In the genomic region with DNA sequence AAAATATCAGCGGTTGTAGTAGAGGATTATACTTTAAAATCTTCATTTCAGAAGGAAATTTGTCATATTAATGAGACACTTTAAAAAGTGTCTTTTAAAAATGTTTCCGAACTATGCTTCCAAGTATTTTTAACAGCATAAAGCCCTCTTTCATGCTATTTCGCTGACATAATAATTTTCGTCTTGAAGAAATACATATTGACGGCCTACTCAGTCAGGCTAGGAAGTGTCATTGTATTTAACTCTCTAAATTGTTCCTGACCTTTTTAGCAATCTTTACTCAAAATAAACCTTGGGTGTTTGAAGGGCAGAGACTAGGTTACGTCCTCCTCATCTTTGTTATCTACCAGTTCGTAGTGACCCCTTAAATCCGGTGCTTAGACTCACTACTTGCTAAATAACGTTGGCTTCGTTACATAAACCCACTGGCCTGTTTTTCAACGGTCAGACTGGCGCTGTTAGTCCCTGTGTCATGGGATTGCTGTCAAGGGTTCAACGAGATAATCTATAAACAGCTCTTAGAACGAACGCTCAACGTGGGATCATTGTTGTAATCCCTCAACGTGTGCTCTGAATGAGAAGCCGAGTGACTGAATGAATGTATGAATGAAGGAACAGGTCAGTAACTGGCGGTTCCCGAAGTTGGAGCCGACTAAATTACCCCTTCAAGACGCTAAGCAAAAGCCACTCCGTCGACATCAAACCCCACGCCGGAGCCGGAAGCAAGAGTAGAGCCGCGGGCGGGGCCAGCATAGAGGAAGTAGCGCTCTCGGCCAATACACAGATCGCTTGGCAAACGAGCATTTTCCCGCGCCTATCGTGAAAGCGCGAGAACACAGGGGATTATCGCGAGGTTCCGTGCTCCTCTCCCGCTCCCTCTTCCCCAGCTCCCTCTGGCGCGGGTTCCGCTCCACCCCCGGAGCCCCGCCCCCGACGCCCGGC, we compare ENCODE assay signal across 8 cellular contexts.
A peak's percentile ranks its signal among the peaks of the same experiment; 100 is the strongest.
DNase-seq lines count a peak whose midpoint lies in the region; ATAC-seq, FAIRE-seq and TF ChIP-seq lines count a peak whose summit lies in the region.

No MANE protein-coding gene starts in this region.

- H3K9me3 Mint-ChIP-seq in central memory CD8-positive, alpha-beta T cell: no peaks in the 10 kb centered on the region

- peak overlapping the region; percentile 76 for H3K4me3 ChIP-seq in WI38 (ENCODE audit: low read depth, low read length)

- ATAC-seq in GM18909 (IDR thresholded peaks at IDR 0.05; ENCODE audit: poor library complexity, unreplicated experiment) (peak; percentile 93), HG03159 (IDR thresholded peaks at IDR 0.05; ENCODE audit: unreplicated experiment) (peak; percentile 94)
- ATAC-seq in central memory CD8-positive, alpha-beta T cell (replicated peaks; ENCODE audit: extremely low read depth, poor library complexity, severe bottlenecking): peak; percentile 97

- peak overlapping the region; percentile 90 for H3K27ac Mint-ChIP-seq in central memory CD8-positive, alpha-beta T cell (ENCODE audit: low read depth)

- peaks cover 6% of the 10 kb centered on the region for H3K36me3 Mint-ChIP-seq in central memory CD8-positive, alpha-beta T cell (ENCODE audit: insufficient read depth)

- peak overlapping the region; percentile 88 for H3K4me3 Mint-ChIP-seq in central memory CD8-positive, alpha-beta T cell

- FAIRE-seq in islet of Langerhans (lab: Jason Lieb, UNC): peak; percentile 97

- DNase-seq in AG08396 (ENCODE audit: low spot score) (peak; percentile 98), NCI-H2227 (lab: John Stamatoyannopoulos, UW; ENCODE audit: unreplicated experiment) (peak; percentile 97)
- DNase-seq in central memory CD8-positive, alpha-beta T cell (ENCODE audit: low spot score in 2 of 2): peak; percentile 73 to 87
- peak; percentile 93 for DNase-seq in stimulated activated CD4-positive, alpha-beta T cell treated with anti-CD3 and anti-CD28 coated beads, Interleukin-12 subunit alpha, Interleukin-12 subunit beta, amount 100 ng/mL, for 4 hours

- peaks cover 28% of the 10 kb centered on the region for H3K4me1 Mint-ChIP-seq in central memory CD8-positive, alpha-beta T cell

- TF ChIP-seq CTCF in WI38 (IDR thresholded peaks at IDR 0.05; ENCODE audit: low read depth, low read length): no peak

- no peaks in the 10 kb centered on the region for H3K27me3 Mint-ChIP-seq in central memory CD8-positive, alpha-beta T cell

Comparison
In these comparisons a context has a peak if more than half of its experiments do, and no peak if none do; other contexts are left out.
1. Peak in every context shown above with its lines: DNase-seq, ATAC-seq and H3K4me3 ChIP-seq.